ENCODE assay signal across 9 cellular contexts in the genomic region with DNA sequence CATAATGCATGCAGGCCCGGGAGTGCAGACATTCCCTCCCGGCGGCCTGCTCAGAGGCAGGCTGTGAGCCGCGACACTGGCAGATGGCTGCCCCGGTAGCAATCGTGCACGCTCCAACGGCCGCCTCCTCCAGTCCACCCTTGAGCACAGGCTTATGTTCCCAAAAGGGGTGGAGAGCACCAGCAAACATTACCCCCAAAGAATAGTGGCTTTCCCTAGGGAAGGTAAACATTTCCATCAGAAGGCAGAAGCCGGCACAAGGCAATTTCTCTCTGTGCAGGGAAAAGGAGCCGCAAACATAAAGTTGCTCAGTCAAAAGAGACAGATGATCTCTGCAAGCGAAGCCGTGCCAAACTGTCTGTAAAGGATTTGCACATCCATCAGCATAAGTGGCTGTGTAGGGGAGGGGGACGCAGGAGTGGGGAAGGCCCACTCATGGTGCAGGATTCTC.
DNase-seq lines count a peak whose midpoint lies in the region; ATAC-seq and TF ChIP-seq lines count a peak whose summit lies in the region.
"Had no signal": no experiment of that assay in that cellular context is flagged by ENCODE, and none has a peak within 500 bp of the region (broad histone marks: within the 10 kb centered on the region; RNA-seq: fewer than 3 reads in every experiment).

No MANE protein-coding gene starts in this region.

- H3K4me3 ChIP-seq in right atrium auricular region (no peak overlapping the region), stomach smooth muscle (ENCODE audit: low read length in 2 of 2) (peak overlapping the region; percentile 38 to 47), A673 (ENCODE audit: low read depth, low read length, poor library complexity, severe bottlenecking) (no peak overlapping the region)

- BruUV-seq in A673 (replicated peaks; lab: Mats Ljungman, UMichigan), result no TSS peak

- H3K36me3 ChIP-seq in right atrium auricular region (no peaks in the 10 kb centered on the region), stomach smooth muscle (ENCODE audit: control insufficient read depth in 2 of 2, insufficient read depth in 2 of 2, low read length in 2 of 2) (no peaks in the 10 kb centered on the region), A673 (ENCODE audit: insufficient read depth, low read length, poor library complexity, severe bottlenecking) (no peaks in the 10 kb centered on the region)

- intact Hi-C loops in A673 (cut with micrococcal nuclease; ENCODE audit: unreplicated experiment), result no loop called here

- no peak for TF ChIP-seq CTCF in right atrium auricular region (IDR thresholded peaks at IDR 0.05)
- no peak for TF ChIP-seq CTCF in A673 (conservative IDR thresholded peaks at IDR 0.05; ENCODE audit: low read depth, low read length)

- H3K4me1 ChIP-seq in right atrium auricular region (peaks cover 0 to 44% of the 10 kb centered on the region in 2 donors), stomach smooth muscle (ENCODE audit: control insufficient read depth, insufficient read depth, low read length) (peaks cover 59% of the 10 kb centered on the region), A673 (ENCODE audit: insufficient read depth, low read length, poor library complexity, severe bottlenecking) (peaks cover 4% of the 10 kb centered on the region)

- CTCF ChIA-PET in A673 (lab: Charles Lee), result no interaction called here

- H3K9me3 ChIP-seq in right atrium auricular region (no peaks in the 10 kb centered on the region), stomach smooth muscle (ENCODE audit: control insufficient read depth in 2 of 2, low read length in 2 of 2) (no peaks in the 10 kb centered on the region), A673 (ENCODE audit: low read depth, low read length, poor library complexity, severe bottlenecking) (no peaks in the 10 kb centered on the region)

- H3K9ac ChIP-seq in stomach smooth muscle (ENCODE audit: low read length in 2 of 2), result peak overlapping the region; percentile 5 to 31

- DNase-seq in NCI-H1092 (lab: John Stamatoyannopoulos, UW) (peak; percentile 79), NCI-H69 (lab: John Stamatoyannopoulos, UW) (peak; percentile 98), right atrium auricular region (ENCODE audit: low spot score) (no peak), GDM1 (lab: John Stamatoyannopoulos, UW) (no peak), A673 (ENCODE audit: low spot score) (no peak)
- DNase-seq: stimulated activated naive CD8-positive, alpha-beta T cell treated with anti-CD3 and anti-CD28 coated beads, Interleukin-15, Interleukin-2, amounts not matched to agents 100 U/mL and 50 U/mL, for 24 hours had no signal

- POLR2A ChIA-PET in A673 (lab: Charles Lee; ENCODE audit: low non-redundant PET), result no interaction called here

- H3K27ac ChIP-seq in right atrium auricular region (peak overlapping the region; percentile 70 to 71), stomach smooth muscle (ENCODE audit: low read length) (peak overlapping the region; percentile 95), A673 (ENCODE audit: low read depth, low read length, poor library complexity, severe bottlenecking) (no peak overlapping the region)

- H3K27me3 ChIP-seq in right atrium auricular region (no peaks in the 10 kb centered on the region), stomach smooth muscle (ENCODE audit: control insufficient read depth in 1 of 2, insufficient read depth in 2 of 2, low read length in 2 of 2) (no peaks in the 10 kb centered on the region), A673 (replicated peaks; ENCODE audit: insufficient read depth, low read depth, low read length, poor library complexity) (no peaks in the 10 kb centered on the region)

- ATAC-seq in HG02938 (IDR thresholded peaks at IDR 0.05; ENCODE audit: unreplicated experiment) (no peak), HG03196 (IDR thresholded peaks at IDR 0.05; ENCODE audit: unreplicated experiment) (no peak)
- ATAC-seq: stimulated activated naive CD8-positive, alpha-beta T cell treated with anti-CD3 and anti-CD28 coated beads, Interleukin-15, Interleukin-2, amounts not matched to agents 100 U/mL and 50 U/mL, for 24 hours had no signal

Comparison
In these comparisons a context has a peak if more than half of its experiments do, and no peak if none do; other contexts are left out.
1. DNase-seq: peak in NCI-H1092 (single experiment) and NCI-H69 (single experiment); none in right atrium auricular region (single experiment), GDM1 (single experiment) and A673 (single experiment).
2. H3K4me3 ChIP-seq: peak in stomach smooth muscle (2 of 2); none in right atrium auricular region (0 of 2) and A673 (single experiment).